ENCODE assay signal across 1 cellular context in genomic region chr16:12754824-12755543, GRCh38.
A peak's percentile ranks its signal among the peaks of the same experiment; 100 is the strongest.
TF ChIP-seq lines count a peak whose summit lies in the region.

No MANE protein-coding gene starts in this region.

TF ChIP-seq in HepG2, 621 proteins besides CTCF, POLR2A, EP300 and RAD21 (continued from another document and continues in another):
- TF ChIP-seq ZNF18 (CRISPR knock-in tag; IDR thresholded peaks at IDR 0.05; ENCODE audit: insufficient replicate concordance) (peak; percentile 47), ZKSCAN8 (CRISPR knock-in tag; IDR thresholded peaks at IDR 0.05; ENCODE audit: borderline replicate concordance) (no peak), GRHL1 (CRISPR knock-in tag; conservative IDR thresholded peaks at IDR 0.05) (no peak), ZFP36L2 (CRISPR knock-in tag; IDR thresholded peaks at IDR 0.05) (no peak), U2AF2 (IDR thresholded peaks at IDR 0.05; ENCODE audit: low read depth, low read length) (no peak), NFYB (CRISPR knock-in tag; IDR thresholded peaks at IDR 0.05) (no peak), RORA (CRISPR knock-in tag; IDR thresholded peaks at IDR 0.05) (no peak), ZNF543 (CRISPR knock-in tag; IDR thresholded peaks at IDR 0.05) (0 out of 2 replicates have a peak, but pooled peaks have one; percentile 14), ZNF782 (CRISPR knock-in tag; IDR thresholded peaks at IDR 0.05; ENCODE audit: borderline replicate concordance) (no peak), TARDBP (CRISPR knock-in tag; IDR thresholded peaks at IDR 0.05) (0 out of 2 replicates have a peak, but pooled peaks have one; percentile 40), TEAD3 (CRISPR knock-in tag; optimal IDR thresholded peaks at IDR 0.05; ENCODE audit: borderline replicate concordance) (no peak), ZNF83 (CRISPR knock-in tag; IDR thresholded peaks at IDR 0.05; ENCODE audit: borderline replicate concordance) (no peak), ZNF367 (CRISPR knock-in tag; IDR thresholded peaks at IDR 0.05; ENCODE audit: borderline replicate concordance) (no peak), MEIS2 (CRISPR knock-in tag; IDR thresholded peaks at IDR 0.05) (no peak), NFRKB (IDR thresholded peaks at IDR 0.05) (no peak), RXRA (CRISPR knock-in tag; IDR thresholded peaks at IDR 0.05) (no peak), FOSL1 (CRISPR knock-in tag; IDR thresholded peaks at IDR 0.05; ENCODE audit: borderline replicate concordance) (no peak), NAIF1 (CRISPR knock-in tag; IDR thresholded peaks at IDR 0.05; ENCODE audit: borderline replicate concordance) (no peak), MXI1 (IDR thresholded peaks at IDR 0.05; ENCODE audit: borderline replicate concordance, low read depth, low read length) (no peak), CEBPG (CRISPR knock-in tag; IDR thresholded peaks at IDR 0.05) (peak; percentile 46; the same call in 1 of the 2 replicates), BCL6 (CRISPR knock-in tag; IDR thresholded peaks at IDR 0.05) (no peak), ZNF362 (CRISPR knock-in tag; IDR thresholded peaks at IDR 0.05; ENCODE audit: borderline replicate concordance) (peak; percentile 75; the same call in 1 of the 2 replicates), TSC22D2 (CRISPR knock-in tag; IDR thresholded peaks at IDR 0.05; ENCODE audit: borderline replicate concordance) (no peak), KLF12 (CRISPR knock-in tag; IDR thresholded peaks at IDR 0.05; ENCODE audit: borderline replicate concordance) (no peak), ZMYM2 (CRISPR knock-in tag; IDR thresholded peaks at IDR 0.05) (0 out of 2 replicates have a peak, but pooled peaks have one; percentile 12), MAZ (IDR thresholded peaks at IDR 0.05; ENCODE audit: borderline replicate concordance, low read depth, low read length) (no peak), MAZ (CRISPR knock-in tag; IDR thresholded peaks at IDR 0.05; ENCODE audit: low read depth) (no peak), ZMYM3 (CRISPR knock-in tag; IDR thresholded peaks at IDR 0.05) (peak; percentile 84), ZMYM4 (CRISPR knock-in tag; IDR thresholded peaks at IDR 0.05) (no peak), KMT2A (CRISPR knock-in tag; IDR thresholded peaks at IDR 0.05) (no peak), ATF3 (CRISPR knock-in tag; IDR thresholded peaks at IDR 0.05) (no peak), FOXC1 (CRISPR knock-in tag; IDR thresholded peaks at IDR 0.05; ENCODE audit: borderline replicate concordance) (no peak), MAFG (CRISPR knock-in tag; IDR thresholded peaks at IDR 0.05) (peak; percentile 16; the same call in 1 of the 2 replicates), REL (CRISPR knock-in tag; conservative IDR thresholded peaks at IDR 0.05) (no peak), SMAD3 (CRISPR knock-in tag; IDR thresholded peaks at IDR 0.05) (no peak), HNF1A (IDR thresholded peaks at IDR 0.05; ENCODE audit: low read depth) (no peak), HNF1A (CRISPR knock-in tag; IDR thresholded peaks at IDR 0.05; ENCODE audit: borderline replicate concordance) (no peak), FOXK1 (CRISPR knock-in tag; IDR thresholded peaks at IDR 0.05; ENCODE audit: borderline replicate concordance, low read depth) (no peak), NR2C2 (CRISPR knock-in tag; IDR thresholded peaks at IDR 0.05; ENCODE audit: borderline replicate concordance) (peak; percentile 27; the same call in 1 of the 2 replicates), HNRNPUL1 (IDR thresholded peaks at IDR 0.05; ENCODE audit: low read depth, low read length) (no peak), MLX (CRISPR knock-in tag; IDR thresholded peaks at IDR 0.05) (no peak), ZNF460 (CRISPR knock-in tag; IDR thresholded peaks at IDR 0.05; ENCODE audit: borderline replicate concordance) (peak; percentile 37; the same call in 1 of the 2 replicates), TCF12 (IDR thresholded peaks at IDR 0.05) (no peak), TCF12 (CRISPR knock-in tag; IDR thresholded peaks at IDR 0.05) (no peak), TOPORS (CRISPR knock-in tag; IDR thresholded peaks at IDR 0.05) (0 out of 2 replicates have a peak, but pooled peaks have one; percentile 32), TFDP2 (CRISPR knock-in tag; IDR thresholded peaks at IDR 0.05) (no peak), PITX1 (CRISPR knock-in tag; IDR thresholded peaks at IDR 0.05) (no peak), ZNF431 (CRISPR knock-in tag; IDR thresholded peaks at IDR 0.05; ENCODE audit: borderline replicate concordance, low read depth) (no peak), TAF15 (IDR thresholded peaks at IDR 0.05; ENCODE audit: low read depth, low read length, poor library complexity, severe bottlenecking) (no peak), IKZF4 (CRISPR knock-in tag; IDR thresholded peaks at IDR 0.05; ENCODE audit: borderline replicate concordance, low read depth, not compliant biosample characterization) (no peak), NR2F1 (CRISPR knock-in tag; IDR thresholded peaks at IDR 0.05) (no peak), CCDC6 (CRISPR knock-in tag; IDR thresholded peaks at IDR 0.05) (peak; percentile 35; the same call in 1 of the 2 replicates), PATZ1 (CRISPR knock-in tag; IDR thresholded peaks at IDR 0.05) (no peak), MBNL3 (CRISPR knock-in tag; conservative IDR thresholded peaks at IDR 0.05) (no peak), ZFP90 (CRISPR knock-in tag; IDR thresholded peaks at IDR 0.05; ENCODE audit: borderline replicate concordance) (no peak), HINFP (CRISPR knock-in tag; IDR thresholded peaks at IDR 0.05; ENCODE audit: low read depth) (no peak), ZNF616 (CRISPR knock-in tag; IDR thresholded peaks at IDR 0.05; ENCODE audit: low read depth) (no peak), PBX3 (CRISPR knock-in tag; IDR thresholded peaks at IDR 0.05; ENCODE audit: borderline replicate concordance) (no peak), ZNF17 (CRISPR knock-in tag; IDR thresholded peaks at IDR 0.05) (no peak)
